In genomic region chr7:150567168-150567567, GRCh38 we compare ENCODE assay signal across 11 cellular contexts. TPM values are rescaled to one million over a fixed set of nuclear protein-coding genes. Genes with fewer than 3 reads are reported as not detected.
A peak's percentile ranks its signal among the peaks of the same experiment; 100 is the strongest.
DNase-seq lines count a peak whose midpoint lies in the region; ATAC-seq, FAIRE-seq and TF ChIP-seq lines count a peak whose summit lies in the region.
"Had no signal": no experiment of that assay in that cellular context is flagged by ENCODE, and none has a peak within 500 bp of the region (broad histone marks: within the 10 kb centered on the region; RNA-seq: fewer than 3 reads in every experiment).

Gene GIMAP4 (plus strand): TSS chr7:150567390. CDS start chr7:150569902, 2,512 bp downstream.

- H3K4me3 Mint-ChIP-seq in activated naive CD8-positive, alpha-beta T cell treated with anti-CD3 and anti-CD28 coated beads, Interleukin-2, amount 10 ng/mL, durations not matched to agents 7 days and 5 days: peak within 1 kb of the TSS; percentile 94
- peak within 1 kb of the TSS; percentile 97 to 98 for H3K4me3 Mint-ChIP-seq in stimulated activated naive CD8-positive, alpha-beta T cell treated with anti-CD3 and anti-CD28 coated beads, Interleukin-15, amount 100 ng/mL, for 72 hours

- no peak within 1 kb of the TSS for H2BK5ac ChIP-seq in mesendoderm (ENCODE audit: low read length)

- H4K5ac ChIP-seq in mesendoderm (ENCODE audit: low read length): no peak within 1 kb of the TSS

- no peak within 1 kb of the TSS for H2BK15ac ChIP-seq in mesendoderm (replicated peaks; ENCODE audit: low read depth)

- POLR2A ChIA-PET in activated naive CD8-positive, alpha-beta T cell treated with anti-CD3 and anti-CD28 coated beads, Interleukin-2, amount 10 ng/mL, durations not matched to agents 7 days and 5 days (lab: Charles Lee): interaction anchor here (0.7 to 7.3 kb wide), 22 partner anchors 17 to 188 kb away, joined by 3 to 103 read pairs (median 6); partner anchors contain the start of genes GIMAP1, GIMAP2, GIMAP5 and GIMAP6

- TF ChIP-seq CTCF in kidney (IDR thresholded peaks at IDR 0.05; ENCODE audit: borderline replicate concordance, extremely low read depth, insufficient read depth): no peak

- no peak for DNase-seq in activated naive CD8-positive, alpha-beta T cell treated with anti-CD3 and anti-CD28 coated beads, Interleukin-2, amount 10 ng/mL, durations not matched to agents 7 days and 5 days
- DNase-seq in kidney (no peak), mesendoderm (no peak), NCI-H526 treated with DMSO at 0.1 percent for 48 hours (lab: John Stamatoyannopoulos, UW) (no peak), DMS79 (lab: John Stamatoyannopoulos, UW) (no peak)
- DNase-seq in stimulated activated naive CD8-positive, alpha-beta T cell treated with anti-CD3 and anti-CD28 coated beads, Interleukin-15, amount 100 ng/mL, for 72 hours: peak in 1 of 2 donors; percentile 55
- DNase-seq: NCI-H526 had no signal

- no peak within 1 kb of the TSS for H4K8ac ChIP-seq in mesendoderm (ENCODE audit: low read depth, low read length)

- peak within 1 kb of the TSS; percentile 92 for H3K27ac ChIP-seq in KOPT-K1 (ENCODE audit: low read depth, low read length, poor library complexity, severe bottlenecking)
- peak within 1 kb of the TSS; percentile 56 to 74 for H3K27ac ChIP-seq in kidney (ENCODE audit: low read depth in 2 of 2, low read length in 2 of 2)
- H3K27ac ChIP-seq in mesendoderm (ENCODE audit: low read depth, low read length): no peak within 1 kb of the TSS

- H3K4me1 Mint-ChIP-seq in activated naive CD8-positive, alpha-beta T cell treated with anti-CD3 and anti-CD28 coated beads, Interleukin-2, amount 10 ng/mL, durations not matched to agents 7 days and 5 days: peaks cover 55% of the 10 kb centered on the region
- peaks cover 66% of the 10 kb centered on the region for H3K4me1 Mint-ChIP-seq in stimulated activated naive CD8-positive, alpha-beta T cell treated with anti-CD3 and anti-CD28 coated beads, Interleukin-15, amount 100 ng/mL, for 72 hours

- peak within 1 kb of the TSS; percentile 44 to 54 for H3K9ac ChIP-seq in kidney (ENCODE audit: low read length in 2 of 2)
- no peak within 1 kb of the TSS for H3K9ac ChIP-seq in mesendoderm (ENCODE audit: low read length)

- H3K79me1 ChIP-seq in mesendoderm (ENCODE audit: low read length): no peaks in the 10 kb centered on the region

- H3K4me3 ChIP-seq in kidney (ENCODE audit: low read length in 2 of 2) (peak within 1 kb of the TSS; percentile 58 to 60), mesendoderm (ENCODE audit: low read length) (no peak within 1 kb of the TSS)

- H3K18ac ChIP-seq in mesendoderm (ENCODE audit: low read length): no peak within 1 kb of the TSS

- H3K27me3 ChIP-seq in mesendoderm (ENCODE audit: insufficient read depth, low read length, poor library complexity): no peaks in the 10 kb centered on the region

- H3K4me1 ChIP-seq in kidney (ENCODE audit: control insufficient read depth in 1 of 2, insufficient read depth in 1 of 2, low read depth in 1 of 2, low read length in 2 of 2) (no peaks in the 10 kb centered on the region), mesendoderm (ENCODE audit: control insufficient read depth, low read depth, low read length) (no peaks in the 10 kb centered on the region)

- intact Hi-C loops in kidney (cut with DNase I): no loop called here

- no peak within 1 kb of the TSS for H3K23ac ChIP-seq in mesendoderm (ENCODE audit: low read length)

- H3K4me2 ChIP-seq in mesendoderm (ENCODE audit: low read length): no peak within 1 kb of the TSS

- no peak within 1 kb of the TSS for H3K56ac ChIP-seq in mesendoderm (ENCODE audit: low read length)

- no peak within 1 kb of the TSS for H3K4ac ChIP-seq in mesendoderm (ENCODE audit: low read depth, low read length)

- H3K9me3 Mint-ChIP-seq in activated naive CD8-positive, alpha-beta T cell treated with anti-CD3 and anti-CD28 coated beads, Interleukin-2, amount 10 ng/mL, durations not matched to agents 7 days and 5 days: peaks cover 2% of the 10 kb centered on the region
- H3K9me3 Mint-ChIP-seq in stimulated activated naive CD8-positive, alpha-beta T cell treated with anti-CD3 and anti-CD28 coated beads, Interleukin-15, amount 100 ng/mL, for 72 hours: peaks cover 6 to 13% of the 10 kb centered on the region in 2 donors

- no peaks in the 10 kb centered on the region for H3K27me3 Mint-ChIP-seq in activated naive CD8-positive, alpha-beta T cell treated with anti-CD3 and anti-CD28 coated beads, Interleukin-2, amount 10 ng/mL, durations not matched to agents 7 days and 5 days
- no peaks in the 10 kb centered on the region for H3K27me3 Mint-ChIP-seq in stimulated activated naive CD8-positive, alpha-beta T cell treated with anti-CD3 and anti-CD28 coated beads, Interleukin-15, amount 100 ng/mL, for 72 hours

- H3K27ac Mint-ChIP-seq in activated naive CD8-positive, alpha-beta T cell treated with anti-CD3 and anti-CD28 coated beads, Interleukin-2, amount 10 ng/mL, durations not matched to agents 7 days and 5 days: peak within 1 kb of the TSS; percentile 96
- peak within 1 kb of the TSS; percentile 97 for H3K27ac Mint-ChIP-seq in stimulated activated naive CD8-positive, alpha-beta T cell treated with anti-CD3 and anti-CD28 coated beads, Interleukin-15, amount 100 ng/mL, for 72 hours

- peaks cover 47% of the 10 kb centered on the region for H3K36me3 Mint-ChIP-seq in activated naive CD8-positive, alpha-beta T cell treated with anti-CD3 and anti-CD28 coated beads, Interleukin-2, amount 10 ng/mL, durations not matched to agents 7 days and 5 days

- H3K9me3 ChIP-seq in KOPT-K1 (ENCODE audit: insufficient read depth, low read length, poor library complexity, severe bottlenecking) (peaks cover 24% of the 10 kb centered on the region), kidney (ENCODE audit: control insufficient read depth in 1 of 2, low read length in 2 of 2) (no peaks in the 10 kb centered on the region)

- H3K36me3 ChIP-seq in KOPT-K1 (ENCODE audit: insufficient read depth, low read length): peaks cover 25% of the 10 kb centered on the region
- H3K36me3 ChIP-seq in kidney (ENCODE audit: control insufficient read depth in 1 of 2, insufficient read depth in 2 of 2, low read length in 2 of 2): no peaks in the 10 kb centered on the region
- H3K36me3 ChIP-seq in mesendoderm (ENCODE audit: control insufficient read depth, insufficient read depth, low read length): no peaks in the 10 kb centered on the region

- H3K79me2 ChIP-seq in mesendoderm (ENCODE audit: control insufficient read depth, insufficient read depth, low read length): no peaks in the 10 kb centered on the region

- no peak for FAIRE-seq in kidney (lab: Jason Lieb, UNC)
- FAIRE-seq: H54 had no signal

- no peak within 1 kb of the TSS for H2AK5ac ChIP-seq in mesendoderm (ENCODE audit: low read length)

- 100% methylated on average over 3 of the region's 9 CpGs for WGBS in mesendoderm (ENCODE audit: extremely low coverage, insufficient coverage, low lambda C conversion rate)

- no peak within 1 kb of the TSS for H2BK120ac ChIP-seq in mesendoderm (ENCODE audit: low read depth, low read length)

- peak; percentile 63 for ATAC-seq in activated naive CD8-positive, alpha-beta T cell treated with anti-CD3 and anti-CD28 coated beads, Interleukin-2, amount 10 ng/mL, durations not matched to agents 7 days and 5 days (ENCODE audit: low read depth)
- ATAC-seq in stimulated activated naive CD8-positive, alpha-beta T cell treated with anti-CD3 and anti-CD28 coated beads, Interleukin-15, amount 100 ng/mL, for 72 hours: peak; percentile 74
- ATAC-seq in GM21447 (IDR thresholded peaks at IDR 0.05; ENCODE audit: unreplicated experiment): no peak

RNA-seq across cellular contexts. Expression of gene GIMAP4, which starts in this region (rescaled TPM):
- 100 to 1,000 TPM; 285 to 288 TPM for total RNA-seq in activated naive CD8-positive, alpha-beta T cell treated with anti-CD3 and anti-CD28 coated beads, Interleukin-2, amount 10 ng/mL, durations not matched to agents 7 days and 5 days
- total RNA-seq in kidney: 61.4 TPM
- polyA plus RNA-seq in kidney (ENCODE audit: insufficient read depth, low read depth, low replicate concordance): 28.9 TPM
- polyA plus RNA-seq in mesendoderm (2013, experiment 1 of 2): 0.03 TPM
- 0.04 TPM for polyA plus RNA-seq in mesendoderm (2013, experiment 2 of 2)
- total RNA-seq: HT-29 had no signal
